Comparison of ENCODE assay signal across 8 cellular contexts in the genomic region with DNA sequence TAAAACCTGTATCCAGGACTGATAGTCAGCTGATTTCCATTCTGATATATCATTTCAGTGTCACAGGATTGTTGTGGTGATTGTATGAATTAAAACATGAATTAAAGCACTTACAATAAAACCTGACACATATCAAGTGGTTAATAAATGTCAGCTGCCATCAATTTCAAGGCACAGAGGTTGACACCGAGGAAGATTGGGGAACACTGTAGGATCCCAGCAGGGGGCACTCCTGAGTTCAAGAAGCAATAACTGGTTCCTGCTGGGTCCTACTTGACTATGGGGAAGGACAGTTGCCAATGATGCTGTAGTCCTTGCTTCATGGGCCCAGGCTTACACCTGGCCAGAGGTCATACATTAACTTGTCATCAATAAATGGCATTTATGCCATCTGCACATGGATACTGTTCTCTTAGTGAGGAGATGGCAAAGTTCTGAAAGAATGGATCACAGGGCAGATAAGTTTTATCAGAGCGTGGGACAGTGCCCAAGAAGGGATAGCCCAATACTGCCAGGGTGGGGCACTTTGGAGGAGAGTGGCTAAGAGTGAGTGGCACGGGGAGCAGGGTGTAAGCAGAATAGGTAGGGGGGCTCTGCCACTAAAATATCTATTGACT. TPM values are rescaled to one million over a fixed set of nuclear protein-coding genes. Genes with fewer than 3 reads are reported as not detected.
DNase-seq lines count a peak whose midpoint lies in the region; ATAC-seq and TF ChIP-seq lines count a peak whose summit lies in the region.

No MANE protein-coding gene starts in this region.

- H3K36me3 Mint-ChIP-seq in type B pancreatic cell, result no peaks in the 10 kb centered on the region

- no peak overlapping the region for H3K27ac ChIP-seq in SK-N-SH (ENCODE audit: low read depth in 2 of 2, low read length in 1 of 2)
- H3K27ac ChIP-seq in left ventricle myocardium inferior (replicated peaks), result no peak overlapping the region

- H3K4me3 ChIP-seq in GM12875 (ENCODE audit: low read depth, low read length) (no peak overlapping the region), SK-N-SH (ENCODE audit: low read depth in 2 of 2, low read length in 1 of 2) (no peak overlapping the region), left ventricle myocardium inferior (no peak overlapping the region)

- H3K9me3 ChIP-seq in SK-N-SH (no peaks in the 10 kb centered on the region), left ventricle myocardium inferior (replicated peaks) (no peaks in the 10 kb centered on the region)

- no peak overlapping the region for H3K27ac Mint-ChIP-seq in type B pancreatic cell

- peak; percentile 67 for ATAC-seq in HG02852 (IDR thresholded peaks at IDR 0.05; ENCODE audit: unreplicated experiment)
- ATAC-seq in GM19023 (IDR thresholded peaks at IDR 0.05; ENCODE audit: unreplicated experiment), result no peak

- 90% methylated on average over 3 of the region's 3 CpGs for WGBS in SK-N-SH (ENCODE audit: low lambda C conversion rate)

- H3K36me3 ChIP-seq in SK-N-SH (replicated peaks in 1 of 2; ENCODE audit: control insufficient read depth in 1 of 2, insufficient read depth in 2 of 2, low read length in 1 of 2) (no peaks in the 10 kb centered on the region), left ventricle myocardium inferior (no peaks in the 10 kb centered on the region)

- no peak for DNase-seq in SK-N-SH
- peak; percentile 29 for DNase-seq in left ventricle myocardium inferior
- DNase-seq in type B pancreatic cell (ENCODE audit: extremely low spot score, unreplicated experiment), result no peak
- no peak for DNase-seq in T1000 (lab: John Stamatoyannopoulos, UW)
- no peak for DNase-seq in SK-N-DZ (ENCODE audit: low spot score)

- no peak overlapping the region for H3K9ac ChIP-seq in SK-N-SH

- peak; percentile 51 for TF ChIP-seq RAD21 in SK-N-SH (IDR thresholded peaks at IDR 0.05; ENCODE audit: low read length)

- H2AFZ ChIP-seq in SK-N-SH (ENCODE audit: low read depth), result no peak overlapping the region

- H3K4me1 Mint-ChIP-seq in type B pancreatic cell (ENCODE audit: unreplicated experiment), result peaks cover 19% of the 10 kb centered on the region

- no peaks in the 10 kb centered on the region for H3K9me2 ChIP-seq in SK-N-SH

- CTCF ChIA-PET in SK-N-SH (lab: Yijun Ruan, JAX), result interaction anchor here (0.7 to 1.9 kb wide), 13 partner anchors 10 to 495 kb away, joined by 3 to 9 read pairs (median 4); no protein-coding TSS in a partner anchor

- no peaks in the 10 kb centered on the region for H3K79me2 ChIP-seq in SK-N-SH (ENCODE audit: insufficient read depth)

- POLR2A ChIA-PET in SK-N-SH (lab: Yijun Ruan, JAX), result no interaction called here

- no peaks in the 10 kb centered on the region for H3K27me3 Mint-ChIP-seq in type B pancreatic cell

- TF ChIP-seq CTCF in GM12875 (IDR thresholded peaks at IDR 0.05; ENCODE audit: borderline replicate concordance, insufficient read depth, low read depth, low read length), result peak; percentile 67; the same call in 1 of the 2 replicates
- peak; percentile 56 for TF ChIP-seq CTCF in SK-N-SH (IDR thresholded peaks at IDR 0.05)
- peak; percentile 63 for TF ChIP-seq CTCF in left ventricle myocardium inferior (IDR thresholded peaks at IDR 0.05; ENCODE audit: borderline replicate concordance)
- peak; percentile 61 for TF ChIP-seq CTCF in type B pancreatic cell (conservative IDR thresholded peaks at IDR 0.05)

- H3K27me3 ChIP-seq in SK-N-SH (ENCODE audit: insufficient read depth) (no peaks in the 10 kb centered on the region), left ventricle myocardium inferior (ENCODE audit: low read depth) (no peaks in the 10 kb centered on the region)

- H4K20me1 ChIP-seq in SK-N-SH (ENCODE audit: insufficient read depth), result no peaks in the 10 kb centered on the region

- intact Hi-C loops in left ventricle myocardium inferior (cut with micrococcal nuclease), result loop anchor here (5.0 kb wide), 1 partner anchor 349 kb away; no protein-coding TSS in a partner anchor

- TF ChIP-seq EP300 in SK-N-SH (IDR thresholded peaks at IDR 0.05; ENCODE audit: borderline replicate concordance in 1 of 2, low read depth in 1 of 2, low read length in 1 of 2), result no peak

- no peak overlapping the region for H3K4me2 ChIP-seq in SK-N-SH

- no peaks in the 10 kb centered on the region for H3K9me3 Mint-ChIP-seq in type B pancreatic cell

- H3K4me3 Mint-ChIP-seq in type B pancreatic cell, result no peak overlapping the region

- no peaks in the 10 kb centered on the region for H3F3A ChIP-seq in SK-N-SH (replicated peaks; ENCODE audit: insufficient read depth)

- peaks cover 0 to 14% of the 10 kb centered on the region in 2 experiments; a peak in 3 of 4 replicates for H3K4me1 ChIP-seq in SK-N-SH (ENCODE audit: control insufficient read depth in 1 of 2, insufficient read depth in 2 of 2, low read depth in 1 of 2, low read length in 1 of 2)
- no peaks in the 10 kb centered on the region for H3K4me1 ChIP-seq in left ventricle myocardium inferior

TF ChIP-seq in SK-N-SH, 30 proteins besides CTCF, POLR2A, EP300 and RAD21:
- TF ChIP-seq EZH2phosphoT487 (IDR thresholded peaks at IDR 0.05; ENCODE audit: borderline replicate concordance, low read depth) (no peak), SMC3 (IDR thresholded peaks at IDR 0.05; ENCODE audit: low read depth, low read length) (peak; percentile 23; the same call in 1 of the 2 replicates)
TF ChIP-seq in SK-N-SH: peak in this region for 1.

RNA-seq across cellular contexts. Expression of gene FZD1, which starts 24.1 kb away (rescaled TPM):
- 3.3 and 3.8 TPM in 2 replicates for polyA plus RNA-seq in SK-N-SH (2012; rRNA removed)
- polyA plus RNA-seq in SK-N-SH (2012; cell fraction: cytosol; rRNA removed), result 2.3 and 3.5 TPM in 2 replicates
- polyA plus RNA-seq in SK-N-SH (2012; cell fraction: nucleus; rRNA removed), result 1.8 and 2.4 TPM in 2 replicates
- total RNA-seq in left ventricle myocardium inferior, result 14.1 TPM
- 20.9 and 23.8 TPM in 2 replicates for total RNA-seq in type B pancreatic cell (ENCODE audit: low replicate concordance)
- 7.2 and 8.8 TPM in 2 replicates for polyA plus RNA-seq in SK-N-DZ (2014; cell fraction: cytosol; rRNA removed)
- 4.0 and 6.0 TPM in 2 replicates for polyA plus RNA-seq in SK-N-DZ (2014; cell fraction: nucleus; rRNA removed)
